In genomic region chr7:75967055-75967454, GRCh38 we compare ENCODE assay signal across 2 cellular contexts.
TF ChIP-seq lines count a peak whose summit lies in the region.

No MANE protein-coding gene starts in this region.

TF ChIP-seq in liver, 16 proteins besides CTCF, POLR2A, EP300 and RAD21 (continued from another document):
- no peak for TF ChIP-seq NR2F2 (IDR thresholded peaks at IDR 0.05)
- TF ChIP-seq, protein P1, sequence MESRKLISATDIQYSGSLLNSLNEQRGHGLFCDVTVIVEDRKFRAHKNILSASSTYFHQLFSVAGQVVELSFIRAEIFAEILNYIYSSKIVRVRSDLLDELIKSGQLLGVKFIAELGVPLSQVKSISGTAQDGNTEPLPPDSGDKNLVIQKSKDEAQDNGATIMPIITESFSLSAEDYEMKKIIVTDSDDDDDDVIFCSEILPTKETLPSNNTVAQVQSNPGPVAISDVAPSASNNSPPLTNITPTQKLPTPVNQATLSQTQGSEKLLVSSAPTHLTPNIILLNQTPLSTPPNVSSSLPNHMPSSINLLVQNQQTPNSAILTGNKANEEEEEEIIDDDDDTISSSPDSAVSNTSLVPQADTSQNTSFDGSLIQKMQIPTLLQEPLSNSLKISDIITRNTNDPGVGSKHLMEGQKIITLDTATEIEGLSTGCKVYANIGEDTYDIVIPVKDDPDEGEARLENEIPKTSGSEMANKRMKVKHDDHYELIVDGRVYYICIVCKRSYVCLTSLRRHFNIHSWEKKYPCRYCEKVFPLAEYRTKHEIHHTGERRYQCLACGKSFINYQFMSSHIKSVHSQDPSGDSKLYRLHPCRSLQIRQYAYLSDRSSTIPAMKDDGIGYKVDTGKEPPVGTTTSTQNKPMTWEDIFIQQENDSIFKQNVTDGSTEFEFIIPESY (IDR thresholded peaks at IDR 0.05), result no peak
- TF ChIP-seq RXRA (IDR thresholded peaks at IDR 0.05), result no peak
- TF ChIP-seq, protein P2, sequence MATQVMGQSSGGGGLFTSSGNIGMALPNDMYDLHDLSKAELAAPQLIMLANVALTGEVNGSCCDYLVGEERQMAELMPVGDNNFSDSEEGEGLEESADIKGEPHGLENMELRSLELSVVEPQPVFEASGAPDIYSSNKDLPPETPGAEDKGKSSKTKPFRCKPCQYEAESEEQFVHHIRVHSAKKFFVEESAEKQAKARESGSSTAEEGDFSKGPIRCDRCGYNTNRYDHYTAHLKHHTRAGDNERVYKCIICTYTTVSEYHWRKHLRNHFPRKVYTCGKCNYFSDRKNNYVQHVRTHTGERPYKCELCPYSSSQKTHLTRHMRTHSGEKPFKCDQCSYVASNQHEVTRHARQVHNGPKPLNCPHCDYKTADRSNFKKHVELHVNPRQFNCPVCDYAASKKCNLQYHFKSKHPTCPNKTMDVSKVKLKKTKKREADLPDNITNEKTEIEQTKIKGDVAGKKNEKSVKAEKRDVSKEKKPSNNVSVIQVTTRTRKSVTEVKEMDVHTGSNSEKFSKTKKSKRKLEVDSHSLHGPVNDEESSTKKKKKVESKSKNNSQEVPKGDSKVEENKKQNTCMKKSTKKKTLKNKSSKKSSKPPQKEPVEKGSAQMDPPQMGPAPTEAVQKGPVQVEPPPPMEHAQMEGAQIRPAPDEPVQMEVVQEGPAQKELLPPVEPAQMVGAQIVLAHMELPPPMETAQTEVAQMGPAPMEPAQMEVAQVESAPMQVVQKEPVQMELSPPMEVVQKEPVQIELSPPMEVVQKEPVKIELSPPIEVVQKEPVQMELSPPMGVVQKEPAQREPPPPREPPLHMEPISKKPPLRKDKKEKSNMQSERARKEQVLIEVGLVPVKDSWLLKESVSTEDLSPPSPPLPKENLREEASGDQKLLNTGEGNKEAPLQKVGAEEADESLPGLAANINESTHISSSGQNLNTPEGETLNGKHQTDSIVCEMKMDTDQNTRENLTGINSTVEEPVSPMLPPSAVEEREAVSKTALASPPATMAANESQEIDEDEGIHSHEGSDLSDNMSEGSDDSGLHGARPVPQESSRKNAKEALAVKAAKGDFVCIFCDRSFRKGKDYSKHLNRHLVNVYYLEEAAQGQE (IDR thresholded peaks at IDR 0.05), result no peak
- no peak for TF ChIP-seq MAX (IDR thresholded peaks at IDR 0.05)
- TF ChIP-seq JUND (IDR thresholded peaks at IDR 0.05), result no peak
- TF ChIP-seq TAF1 (conservative IDR thresholded peaks at IDR 0.05), result no peak
- TF ChIP-seq FOXA2 (IDR thresholded peaks at IDR 0.05), result no peak
- TF ChIP-seq EGR1 (IDR thresholded peaks at IDR 0.05; ENCODE audit: low read depth in 2 of 2), result no peak

TF ChIP-seq in GM23338, 12 proteins besides CTCF, POLR2A, EP300 and RAD21 (continued from another document):
- TF ChIP-seq ZNF462 (CRISPR knock-in tag; IDR thresholded peaks at IDR 0.05), result no peak
- TF ChIP-seq CREB1 (CRISPR knock-in tag; IDR thresholded peaks at IDR 0.05; ENCODE audit: low read depth), result no peak
- TF ChIP-seq POLR2AphosphoS5 (IDR thresholded peaks at IDR 0.05; ENCODE audit: low read depth), result no peak
- no peak for TF ChIP-seq ZNF114 (CRISPR knock-in tag; IDR thresholded peaks at IDR 0.05)
- TF ChIP-seq EZH2phosphoT487 (IDR thresholded peaks at IDR 0.05; ENCODE audit: unreplicated experiment), result no peak
